ENCODE assay signal across 9 cellular contexts in the genomic region with DNA sequence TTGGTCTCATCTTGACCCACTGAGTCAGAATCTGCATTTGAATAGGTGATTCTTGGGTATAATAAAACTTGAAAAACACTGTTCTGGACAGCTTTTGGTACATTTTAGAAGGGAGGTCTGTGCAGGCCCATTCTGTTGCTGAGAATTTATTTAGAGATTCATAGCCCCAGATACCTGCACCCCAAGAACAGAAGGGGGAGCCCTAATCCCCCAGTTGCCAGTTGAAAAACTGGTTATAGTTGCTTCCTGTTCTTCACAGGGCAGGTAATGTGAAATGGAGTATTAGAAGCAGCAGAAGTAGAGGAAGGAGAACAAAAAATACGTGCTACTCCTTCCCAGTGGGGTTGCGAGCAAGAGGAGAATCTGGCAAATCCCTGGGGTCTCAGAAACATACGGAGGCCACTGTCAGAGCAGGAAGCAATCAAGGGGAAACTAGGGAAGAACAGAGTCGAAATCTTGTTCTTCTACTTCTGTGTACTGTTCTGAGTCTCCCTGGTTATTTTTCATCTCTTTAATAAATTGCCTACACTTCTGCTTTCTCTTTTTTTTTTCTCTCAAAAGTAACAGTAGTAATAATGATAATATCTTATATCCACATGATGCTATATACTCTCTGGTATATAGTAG. TPM values are rescaled to one million over a fixed set of nuclear protein-coding genes. Genes with fewer than 3 reads are reported as not detected.
DNase-seq lines count a peak whose midpoint lies in the region; ATAC-seq and TF ChIP-seq lines count a peak whose summit lies in the region.
"Had no signal": no experiment of that assay in that cellular context is flagged by ENCODE, and none has a peak within 500 bp of the region (broad histone marks: within the 10 kb centered on the region; RNA-seq: fewer than 3 reads in every experiment).

No MANE protein-coding gene starts in this region.

- no peaks in the 10 kb centered on the region for H3K27me3 Mint-ChIP-seq in CD4-positive, alpha-beta T cell

- no peaks in the 10 kb centered on the region for H3K9me3 Mint-ChIP-seq in CD4-positive, alpha-beta T cell

- no peak overlapping the region for H2BK120ac ChIP-seq in mesendoderm (ENCODE audit: low read depth, low read length)

- H3K18ac ChIP-seq in mesendoderm (ENCODE audit: low read length) = no peak overlapping the region

- H3K27ac Mint-ChIP-seq in CD4-positive, alpha-beta T cell = no peak overlapping the region

- peak; percentile 98 for ATAC-seq in CD4-positive, alpha-beta T cell (ENCODE audit: poor library complexity)
- ATAC-seq in GM18870 (IDR thresholded peaks at IDR 0.05; ENCODE audit: unreplicated experiment) (peak; percentile 77), HG03064 (IDR thresholded peaks at IDR 0.05; ENCODE audit: low read depth, unreplicated experiment) (peak; percentile 89)

- H3K23ac ChIP-seq in mesendoderm (ENCODE audit: low read length) = no peak overlapping the region

- H3K9ac ChIP-seq in mesendoderm (ENCODE audit: low read length) = no peak overlapping the region

- H3K4me1 ChIP-seq in mesendoderm (ENCODE audit: control insufficient read depth, low read depth, low read length) = no peaks in the 10 kb centered on the region

- no peak overlapping the region for H2AK5ac ChIP-seq in mesendoderm (ENCODE audit: low read length)

- no peaks in the 10 kb centered on the region for H3K36me3 Mint-ChIP-seq in CD4-positive, alpha-beta T cell (ENCODE audit: low read depth)

- no peaks in the 10 kb centered on the region for H3K79me1 ChIP-seq in mesendoderm (ENCODE audit: low read length)

- H3K79me2 ChIP-seq in mesendoderm (ENCODE audit: control insufficient read depth, insufficient read depth, low read length) = no peaks in the 10 kb centered on the region

- intact Hi-C loops in CD4-positive, alpha-beta T cell (cut with DNase I, micrococcal nuclease) = loop anchor here in 1 of 2 experiments (2.0 kb wide), 1 partner anchor 83 kb away; no protein-coding TSS in a partner anchor

- POLR2A ChIA-PET in CD4-positive, alpha-beta T cell (lab: Charles Lee) = no interaction called here
- POLR2A ChIA-PET in HEK293T (lab: Yijun Ruan, JAX) = no interaction called here

- WGBS in mesendoderm (ENCODE audit: extremely low coverage, insufficient coverage, low lambda C conversion rate) = no CpG with 5 or more reads among the region's 4 CpGs

- no peak overlapping the region for H3K56ac ChIP-seq in mesendoderm (ENCODE audit: low read length)

- CTCF ChIA-PET in CD4-positive, alpha-beta T cell (lab: Charles Lee) = no interaction called here
- CTCF ChIA-PET in HEK293T (lab: Yijun Ruan, JAX) = no interaction called here

- in situ Hi-C loops in T47D (cut with HindIII; ENCODE audit: low pct_unique_long_range_greater_than_20kb, low sequenced_read_pairs) = no loop called here

- no peaks in the 10 kb centered on the region for H3K9me3 ChIP-seq in CD4-positive, alpha-beta T cell (ENCODE audit: control insufficient read depth, low read length)

- H3K27ac ChIP-seq in CD4-positive, alpha-beta T cell (ENCODE audit: low read depth, low read length) = no peak overlapping the region
- no peak overlapping the region for H3K27ac ChIP-seq in mesendoderm (ENCODE audit: low read depth, low read length)

- peak in 9 of 10 experiments; percentile 5 to 41 (median 18) for DNase-seq in CD4-positive, alpha-beta T cell
- DNase-seq in RPMI8226 (peak; percentile 68), T47D (ENCODE audit: low read depth in 1 of 2, low spot score in 1 of 2) (peak; percentile 23 to 71), mesendoderm (peak; percentile 14), NCI-H524 treated with DMSO at 0.1 percent for 48 hours (lab: John Stamatoyannopoulos, UW) (no peak), HEK293T (ENCODE audit: extremely low spot score) (no peak)

- H2BK15ac ChIP-seq in mesendoderm (replicated peaks; ENCODE audit: low read depth) = no peak overlapping the region

- H3K4me3 ChIP-seq in mesendoderm (ENCODE audit: low read length) = no peak overlapping the region
- H3K4me3 ChIP-seq: skin epidermis had no signal

- H3K36me3 ChIP-seq in mesendoderm (ENCODE audit: control insufficient read depth, insufficient read depth, low read length) = no peaks in the 10 kb centered on the region

- H3K27me3 ChIP-seq in CD4-positive, alpha-beta T cell (ENCODE audit: control insufficient read depth, insufficient read depth, low read length) = no peaks in the 10 kb centered on the region
- no peaks in the 10 kb centered on the region for H3K27me3 ChIP-seq in mesendoderm (ENCODE audit: insufficient read depth, low read length, poor library complexity)

- H4K8ac ChIP-seq in mesendoderm (ENCODE audit: low read depth, low read length) = no peak overlapping the region

- H4K5ac ChIP-seq in mesendoderm (ENCODE audit: low read length) = no peak overlapping the region

- peaks cover 5% of the 10 kb centered on the region for H3K4me1 Mint-ChIP-seq in CD4-positive, alpha-beta T cell (ENCODE audit: low read depth)

- H3K4me2 ChIP-seq in mesendoderm (ENCODE audit: low read length) = no peak overlapping the region

- TF ChIP-seq CTCF in CD4-positive, alpha-beta T cell (IDR thresholded peaks at IDR 0.05) = peak; percentile 69

- peak overlapping the region; percentile 26 for H3K4me3 Mint-ChIP-seq in CD4-positive, alpha-beta T cell

- no peak overlapping the region for H3K4ac ChIP-seq in mesendoderm (ENCODE audit: low read depth, low read length)

- no peak overlapping the region for H2BK5ac ChIP-seq in mesendoderm (ENCODE audit: low read length)

TF ChIP-seq in HEK293T, 16 proteins besides CTCF, POLR2A, EP300 and RAD21:
- no peak for TF ChIP-seq TARDBP (IDR thresholded peaks at IDR 0.05)
- TF ChIP-seq, protein P1, sequence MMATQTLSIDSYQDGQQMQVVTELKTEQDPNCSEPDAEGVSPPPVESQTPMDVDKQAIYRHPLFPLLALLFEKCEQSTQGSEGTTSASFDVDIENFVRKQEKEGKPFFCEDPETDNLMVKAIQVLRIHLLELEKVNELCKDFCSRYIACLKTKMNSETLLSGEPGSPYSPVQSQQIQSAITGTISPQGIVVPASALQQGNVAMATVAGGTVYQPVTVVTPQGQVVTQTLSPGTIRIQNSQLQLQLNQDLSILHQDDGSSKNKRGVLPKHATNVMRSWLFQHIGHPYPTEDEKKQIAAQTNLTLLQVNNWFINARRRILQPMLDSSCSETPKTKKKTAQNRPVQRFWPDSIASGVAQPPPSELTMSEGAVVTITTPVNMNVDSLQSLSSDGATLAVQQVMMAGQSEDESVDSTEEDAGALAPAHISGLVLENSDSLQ (IDR thresholded peaks at IDR 0.05) = no peak
- TF ChIP-seq SUZ12 (IDR thresholded peaks at IDR 0.05) = no peak
- TF ChIP-seq L3MBTL2 (conservative IDR thresholded peaks at IDR 0.05) = no peak
- TF ChIP-seq SP1 (IDR thresholded peaks at IDR 0.05) = no peak
- TF ChIP-seq CTBP1 (IDR thresholded peaks at IDR 0.05; ENCODE audit: borderline replicate concordance) = no peak
- no peak for TF ChIP-seq ZNF384 (IDR thresholded peaks at IDR 0.05)
- no peak for TF ChIP-seq HDGF (IDR thresholded peaks at IDR 0.05; ENCODE audit: borderline replicate concordance)
- no peak for TF ChIP-seq ARNT (IDR thresholded peaks at IDR 0.05)
- TF ChIP-seq FOXM1 (IDR thresholded peaks at IDR 0.05; ENCODE audit: borderline replicate concordance) = no peak
- no peak for TF ChIP-seq FOXA1 (IDR thresholded peaks at IDR 0.05)
- no peak for TF ChIP-seq LEF1 (IDR thresholded peaks at IDR 0.05; ENCODE audit: borderline replicate concordance)
- TF ChIP-seq BHLHE40 (IDR thresholded peaks at IDR 0.05; ENCODE audit: borderline replicate concordance) = no peak

RNA-seq across cellular contexts. Expression of a gene that starts 4.6 kb away (rescaled TPM):
- total RNA-seq in CD4-positive, alpha-beta T cell = not detected
- 0.01 TPM for polyA plus RNA-seq in mesendoderm (2013, experiment 1 of 2)
- polyA plus RNA-seq in mesendoderm (2013, experiment 2 of 2) = 0.03 TPM

RNA-seq across cellular contexts. Expression of a gene that starts 23.3 kb away (rescaled TPM):
- total RNA-seq in CD4-positive, alpha-beta T cell = 10 to 100 TPM; 68.1 to 71.2 TPM
- 25.7 TPM for polyA plus RNA-seq in mesendoderm (2013, experiment 1 of 2)
- 24.3 TPM for polyA plus RNA-seq in mesendoderm (2013, experiment 2 of 2)

RNA-seq across cellular contexts. Expression of a gene that starts 49.3 kb away (rescaled TPM):
- not detected for total RNA-seq in CD4-positive, alpha-beta T cell
- not detected for polyA plus RNA-seq in mesendoderm (2013, experiment 1 of 2)
- polyA plus RNA-seq in mesendoderm (2013, experiment 2 of 2) = not detected

Comparison
In these comparisons a context has a peak if more than half of its experiments do, and no peak if none do; other contexts are left out.
1. DNase-seq: peak in CD4-positive, alpha-beta T cell (9 of 10), RPMI8226 (single experiment), T47D (2 of 2) and mesendoderm (single experiment); none in NCI-H524 treated with DMSO at 0.1 percent for 48 hours (single experiment) and HEK293T (single experiment).
2. Peak in every context shown above with its lines, with median percentiles within 50 percentile points of each other: ATAC-seq.